In genomic region chr5:57262533-57262932, GRCh38 we compare ENCODE assay signal across 16 cellular contexts.
"Had no signal": no experiment of that assay in that cellular context is flagged by ENCODE, and none has a peak within 500 bp of the region (broad histone marks: within the 10 kb centered on the region; RNA-seq: fewer than 3 reads in every experiment).

No MANE protein-coding gene starts in this region.

- ATAC-seq: effector memory CD8-positive, alpha-beta T cell; left ventricle myocardium superior; right lobe of liver; WTC11 had no signal

- H3K27me3 Mint-ChIP-seq: activated CD4-positive, alpha-beta memory T cell treated with anti-CD3 and anti-CD28 coated beads, Interleukin-2, amount 10 ng/mL, durations not matched to agents 7 days and 5 days; activated naive CD4-positive, alpha-beta T cell treated with anti-CD3 and anti-CD28 coated beads, Interleukin-2, amount 10 ng/mL, durations not matched to agents 7 days and 5 days; effector memory CD8-positive, alpha-beta T cell; memory B cell had no signal

- H3K27ac Mint-ChIP-seq: activated CD4-positive, alpha-beta memory T cell treated with anti-CD3 and anti-CD28 coated beads, Interleukin-2, amount 10 ng/mL, durations not matched to agents 7 days and 5 days; activated naive CD4-positive, alpha-beta T cell treated with anti-CD3 and anti-CD28 coated beads, Interleukin-2, amount 10 ng/mL, durations not matched to agents 7 days and 5 days; memory B cell; T-helper 2 cell treated with Interferon-gamma antibody and Interleukin-4, amounts not matched to agents 5 μg/mL and 100 μg/mL, for 36 hours; WTC11 had no signal

- H3K36me3 ChIP-seq: ovary had no signal

- H3K27me3 ChIP-seq: cardiac muscle cell, esophagus squamous epithelium, ovary, right lobe of liver had no signal

- H3K4me1 Mint-ChIP-seq: activated naive CD4-positive, alpha-beta T cell treated with anti-CD3 and anti-CD28 coated beads, Interleukin-2, amount 10 ng/mL, durations not matched to agents 7 days and 5 days; memory B cell; WTC11 had no signal

- H3K9me3 Mint-ChIP-seq: activated CD4-positive, alpha-beta memory T cell treated with anti-CD3 and anti-CD28 coated beads, Interleukin-2, amount 10 ng/mL, durations not matched to agents 7 days and 5 days; activated naive CD4-positive, alpha-beta T cell treated with anti-CD3 and anti-CD28 coated beads, Interleukin-2, amount 10 ng/mL, durations not matched to agents 7 days and 5 days; effector memory CD8-positive, alpha-beta T cell; memory B cell; T-helper 2 cell treated with Interferon-gamma antibody and Interleukin-4, amounts not matched to agents 5 μg/mL and 100 μg/mL, for 36 hours; WTC11 had no signal

- H3K27ac ChIP-seq: cardiac muscle cell, esophagus squamous epithelium, ovary, right lobe of liver had no signal

- DNase-seq: activated CD4-positive, alpha-beta memory T cell treated with anti-CD3 and anti-CD28 coated beads, Interleukin-2, amount 10 ng/mL, durations not matched to agents 7 days and 5 days; activated CD4-positive, alpha-beta T cell treated with anti-CD3 and anti-CD28 coated beads for 48 hours; activated naive CD4-positive, alpha-beta T cell treated with anti-CD3 and anti-CD28 coated beads, Interleukin-2, amount 10 ng/mL, durations not matched to agents 7 days and 5 days; amniotic stem cell; effector memory CD8-positive, alpha-beta T cell; esophagus squamous epithelium; foreskin fibroblast; left ventricle myocardium superior; ovary; right lobe of liver; stimulated activated CD4-positive, alpha-beta T cell treated with anti-CD3 and anti-CD28 coated beads, Interleukin-4, amount 100 ng/mL, for 1 hour had no signal

- H3K4me3 Mint-ChIP-seq: activated CD4-positive, alpha-beta memory T cell treated with anti-CD3 and anti-CD28 coated beads, Interleukin-2, amount 10 ng/mL, durations not matched to agents 7 days and 5 days; activated naive CD4-positive, alpha-beta T cell treated with anti-CD3 and anti-CD28 coated beads, Interleukin-2, amount 10 ng/mL, durations not matched to agents 7 days and 5 days; effector memory CD8-positive, alpha-beta T cell; memory B cell; T-helper 2 cell treated with Interferon-gamma antibody and Interleukin-4, amounts not matched to agents 5 μg/mL and 100 μg/mL, for 36 hours; WTC11 had no signal

- H3K4me1 ChIP-seq: esophagus squamous epithelium, right lobe of liver had no signal

- H3K9me3 ChIP-seq: esophagus squamous epithelium, ovary, right lobe of liver had no signal

- H3K4me3 ChIP-seq: cardiac muscle cell, esophagus squamous epithelium, ovary, right lobe of liver, smooth muscle cell had no signal

- H3K4me2 ChIP-seq: smooth muscle cell had no signal
